Comparison of ENCODE assay signal across 1 cellular context in genomic region chr1:45584351-45585109, GRCh38.
TF ChIP-seq lines count a peak whose summit lies in the region.

No MANE protein-coding gene starts in this region.

TF ChIP-seq in K562, 482 proteins besides CTCF, POLR2A, EP300 and RAD21 (continued from another document and continues in another):
- TF ChIP-seq E2F8 (IDR thresholded peaks at IDR 0.05; ENCODE audit: low read depth, partially characterized antibody), result peak; percentile 96
- no peak for TF ChIP-seq NELFE (IDR thresholded peaks at IDR 0.05; ENCODE audit: insufficient read depth, insufficient read length)
- TF ChIP-seq HLTF (IDR thresholded peaks at IDR 0.05), result no peak
- TF ChIP-seq ZHX1 (conservative IDR thresholded peaks at IDR 0.05; ENCODE audit: low read length), result no peak
- TF ChIP-seq ARHGAP35 (IDR thresholded peaks at IDR 0.05; ENCODE audit: partially characterized antibody), result no peak
- peak; percentile 93 for TF ChIP-seq LCOR (CRISPR knock-in tag; IDR thresholded peaks at IDR 0.05)
- TF ChIP-seq ELF1 (tag; IDR thresholded peaks at IDR 0.05), result peak; percentile 31; the same call in 1 of the 2 replicates
- no peak for TF ChIP-seq REST (CRISPR knock-in tag; IDR thresholded peaks at IDR 0.05; ENCODE audit: low read depth)
- no peak for TF ChIP-seq PURB (CRISPR knock-in tag; IDR thresholded peaks at IDR 0.05; ENCODE audit: low read depth)
- no peak for TF ChIP-seq KDM5B (IDR thresholded peaks at IDR 0.05; ENCODE audit: insufficient replicate concordance, low read depth, low read length)
- no peak for TF ChIP-seq TCF7L2 (IDR thresholded peaks at IDR 0.05; ENCODE audit: low read depth, low read length)
- TF ChIP-seq ATF3 (IDR thresholded peaks at IDR 0.05), result no peak
- no peak for TF ChIP-seq ATF3 (CRISPR knock-in tag; conservative IDR thresholded peaks at IDR 0.05)
- peak; percentile 52; the same call in 1 of the 2 replicates for TF ChIP-seq TFAP4 (CRISPR knock-in tag; IDR thresholded peaks at IDR 0.05; ENCODE audit: borderline replicate concordance)
- TF ChIP-seq TAF9B (IDR thresholded peaks at IDR 0.05; ENCODE audit: partially characterized antibody), result no peak
- no peak for TF ChIP-seq PHF20 (IDR thresholded peaks at IDR 0.05; ENCODE audit: partially characterized antibody)
- no peak; the same call in 1 of the 2 replicates for TF ChIP-seq CBX1 (IDR thresholded peaks at IDR 0.05; ENCODE audit: low read depth)
- no peak; the same call in 1 of the 2 replicates for TF ChIP-seq DNMT1 (IDR thresholded peaks at IDR 0.05)
- TF ChIP-seq ID3 (CRISPR knock-in tag; IDR thresholded peaks at IDR 0.05), result no peak
- TF ChIP-seq ID3 (tag; IDR thresholded peaks at IDR 0.05), result 0 out of 2 replicates have a peak, but pooled peaks have one; percentile 15
- no peak for TF ChIP-seq RAD51 (IDR thresholded peaks at IDR 0.05; ENCODE audit: borderline replicate concordance, low read depth)
- TF ChIP-seq FOXO4 (CRISPR knock-in tag; IDR thresholded peaks at IDR 0.05), result no peak
- TF ChIP-seq ZNF431 (CRISPR knock-in tag; IDR thresholded peaks at IDR 0.05), result peak; percentile 63; the same call in 1 of the 2 replicates
- no peak for TF ChIP-seq MBD1 (CRISPR knock-in tag; IDR thresholded peaks at IDR 0.05)
- TF ChIP-seq ZNF76 (CRISPR knock-in tag; IDR thresholded peaks at IDR 0.05; ENCODE audit: borderline replicate concordance), result no peak
- no peak for TF ChIP-seq ZNF224 (CRISPR knock-in tag; IDR thresholded peaks at IDR 0.05)
- 0 out of 4 replicates have a peak, but pooled peaks of 1 of the 2 experiments have one; percentile 10 for TF ChIP-seq FOXA3 (CRISPR knock-in tag; conservative IDR thresholded peaks at IDR 0.05 in 1 of 2, IDR thresholded peaks at IDR 0.05 in 1 of 2)
- TF ChIP-seq ZNF507 (tag; conservative IDR thresholded peaks at IDR 0.05), result no peak
- TF ChIP-seq ZNF232 (CRISPR knock-in tag; IDR thresholded peaks at IDR 0.05), result 0 out of 2 replicates have a peak, but pooled peaks have one; percentile 40
- no peak for TF ChIP-seq TBP (optimal IDR thresholded peaks at IDR 0.05; ENCODE audit: low read depth, low read length)
- no peak for TF ChIP-seq CHAMP1 (IDR thresholded peaks at IDR 0.05)
- TF ChIP-seq ARID4B (CRISPR knock-in tag; IDR thresholded peaks at IDR 0.05), result 0 out of 2 replicates have a peak, but pooled peaks have one; percentile 13
- no peak for TF ChIP-seq ZNF551 (CRISPR knock-in tag; IDR thresholded peaks at IDR 0.05)
- TF ChIP-seq PCBP1 (IDR thresholded peaks at IDR 0.05; ENCODE audit: low read depth, low read length, poor library complexity, severe bottlenecking), result peak; percentile 78
